In genomic region chr17:10556301-10557005, GRCh38 we compare ENCODE assay signal across 38 cellular contexts. TPM values are rescaled to one million over a fixed set of nuclear protein-coding genes. Genes with fewer than 3 reads are reported as not detected.
A peak's percentile ranks its signal among the peaks of the same experiment; 100 is the strongest.
DNase-seq lines count a peak whose midpoint lies in the region; ATAC-seq, FAIRE-seq and TF ChIP-seq lines count a peak whose summit lies in the region.
"Had no signal": no experiment of that assay in that cellular context is flagged by ENCODE, and none has a peak within 500 bp of the region (broad histone marks: within the 10 kb centered on the region; RNA-seq: fewer than 3 reads in every experiment).

No MANE protein-coding gene starts in this region.

- H3K9me3 ChIP-seq in H1 (ENCODE audit: insufficient read depth in 2 of 2, low read depth in 1 of 2, low read length in 1 of 2) (no peaks in the 10 kb centered on the region), gastrocnemius medialis (no peaks in the 10 kb centered on the region)
- H3K9me3 ChIP-seq: A549, BE2C, left lung had no signal

- H2BK5ac ChIP-seq in H1 (ENCODE audit: low read depth, low read length) = no peak overlapping the region; the same call in 1 of the 2 replicates

- no peaks in the 10 kb centered on the region for H3K79me1 ChIP-seq in H1 (ENCODE audit: low read depth, low read length)

- no peak for TF ChIP-seq RAD21 in H1 (IDR thresholded peaks at IDR 0.05 in 1 of 2, conservative IDR thresholded peaks at IDR 0.05 in 1 of 2; ENCODE audit: low read depth in 2 of 2, low read length in 2 of 2)

- ATAC-seq in gastrocnemius medialis (peak; percentile 29 to 63), HG03139 (IDR thresholded peaks at IDR 0.05; ENCODE audit: unreplicated experiment) (no peak), GM18909 (IDR thresholded peaks at IDR 0.05; ENCODE audit: poor library complexity, unreplicated experiment) (no peak)
- ATAC-seq: activated naive CD8-positive, alpha-beta T cell treated with anti-CD3 and anti-CD28 coated beads, Interleukin-2, amount 50 U/mL, for 24 hours; activated T-cell treated with anti-CD3 and anti-CD28 coated beads, Interleukin-2, amount 50 U/mL, for 4 hours; CD8-positive, alpha-beta T cell; effector memory CD8-positive, alpha-beta T cell; naive thymus-derived CD4-positive, alpha-beta T cell; PC-3; stimulated activated memory B cell treated with anti-CD40 and anti-IgM and Interleukin-4, amounts not matched to agents 10 μg/mL and 1 μg/mL and 100 μg/mL, for 72 hours had no signal

- in situ Hi-C loops in gastrocnemius medialis (cut with MboI; ENCODE audit: low sequenced_read_pairs in 4 of 4) = no loop called here

- POLR2A ChIA-PET in H1 (lab: Charles Lee; ENCODE audit: partially characterized antibody) = no interaction called here

- H3K79me2 ChIP-seq in H1 (ENCODE audit: control insufficient read depth in 1 of 2, insufficient read depth in 2 of 2, low read length in 2 of 2) = no peaks in the 10 kb centered on the region

- no peak overlapping the region for H4K5ac ChIP-seq in H1 (ENCODE audit: insufficient read length, low read depth, low read length)

- H2BK15ac ChIP-seq in H1 (ENCODE audit: low read length) = no peak overlapping the region; the same call in 1 of the 2 replicates

- no peaks in the 10 kb centered on the region for H3K36me3 ChIP-seq in H1 (ENCODE audit: control insufficient read depth in 2 of 4, insufficient read depth in 4 of 4, low read length in 3 of 4)
- H3K36me3 ChIP-seq in gastrocnemius medialis = no peaks in the 10 kb centered on the region
- H3K36me3 ChIP-seq: BE2C, left lung had no signal

- no peak overlapping the region for H3K4me3 Mint-ChIP-seq in HFFc6
- H3K4me3 Mint-ChIP-seq: activated B cell treated with CpG ODN at 0.5 μM for 24 hours; activated naive CD8-positive, alpha-beta T cell treated with anti-CD3 and anti-CD28 coated beads, Interleukin-2, amount 50 U/mL, for 24 hours; activated T-cell treated with anti-CD3 and anti-CD28 coated beads, Interleukin-2, amount 50 U/mL, for 4 hours; CD8-positive, alpha-beta T cell; effector memory CD8-positive, alpha-beta T cell; mesothelial cell of epicardium; naive thymus-derived CD4-positive, alpha-beta T cell; stimulated activated memory B cell treated with anti-CD40 and anti-IgM and Interleukin-4, amounts not matched to agents 10 μg/mL and 1 μg/mL and 100 μg/mL, for 72 hours had no signal

- H3K23ac ChIP-seq in H1 (ENCODE audit: insufficient read length) = no peak overlapping the region

- H3K4me1 Mint-ChIP-seq in HFFc6 (ENCODE audit: low read depth) = no peaks in the 10 kb centered on the region; the same call in 1 of the 2 replicates
- H3K4me1 Mint-ChIP-seq: activated B cell treated with CpG ODN at 0.5 μM for 24 hours; activated naive CD8-positive, alpha-beta T cell treated with anti-CD3 and anti-CD28 coated beads, Interleukin-2, amount 50 U/mL, for 24 hours; mesothelial cell of epicardium; stimulated activated memory B cell treated with anti-CD40 and anti-IgM and Interleukin-4, amounts not matched to agents 10 μg/mL and 1 μg/mL and 100 μg/mL, for 72 hours had no signal

- no peaks in the 10 kb centered on the region for H3K27me3 Mint-ChIP-seq in HFFc6 (ENCODE audit: insufficient read depth)
- H3K27me3 Mint-ChIP-seq: activated B cell treated with CpG ODN at 0.5 μM for 24 hours; stimulated activated memory B cell treated with anti-CD40 and anti-IgM and Interleukin-4, amounts not matched to agents 10 μg/mL and 1 μg/mL and 100 μg/mL, for 72 hours had no signal

- H3K4me2 ChIP-seq in H1 (ENCODE audit: insufficient read depth in 1 of 2, low read depth in 2 of 2, low read length in 2 of 2) = no peak overlapping the region
- H3K4me2 ChIP-seq: A549 had no signal

- TF ChIP-seq POLR2A in H1 (IDR thresholded peaks at IDR 0.05; ENCODE audit: control extremely low read depth in 1 of 2, low read depth in 2 of 2, low read length in 2 of 2) = no peak
- no peak for TF ChIP-seq POLR2A in gastrocnemius medialis (IDR thresholded peaks at IDR 0.05)

- H2BK120ac ChIP-seq in H1 (replicated peaks; ENCODE audit: low read depth, low read length) = no peak overlapping the region

- H3K4me1 ChIP-seq in H1 (replicated peaks in 1 of 4; ENCODE audit: control insufficient read depth in 3 of 4, insufficient read depth in 4 of 4, low read length in 3 of 4) (peaks cover 0 to 2% (median 0%) of the 10 kb centered on the region in 4 experiments; a peak in 2 of 7 replicates), gastrocnemius medialis (peaks cover 0 to 18% of the 10 kb centered on the region in 2 donors)
- H3K4me1 ChIP-seq: A549, BE2C, left lung had no signal

- no peak for FAIRE-seq in H1 (lab: Jason Lieb, UNC)
- FAIRE-seq: A549, GM12892, islet of Langerhans had no signal

- H3K4me3 ChIP-seq in H1 (ENCODE audit: extremely low read depth in 1 of 4, insufficient read depth in 2 of 4, low read depth in 3 of 4, low read length in 4 of 4) (no peak overlapping the region), gastrocnemius medialis (no peak overlapping the region)
- H3K4me3 ChIP-seq: A549, left lung, SK-N-MC had no signal

- no peak overlapping the region for H2AK5ac ChIP-seq in H1 (ENCODE audit: low read depth, low read length)

- no peaks in the 10 kb centered on the region for H4K20me1 ChIP-seq in H1 (replicated peaks in 1 of 2; ENCODE audit: control insufficient read depth in 1 of 2, insufficient read depth in 2 of 2, low read length in 2 of 2)

- DNase-seq in AG20443 (ENCODE audit: low spot score) = peak; percentile 61
- DNase-seq in HFFc6 = no peak
- no peak for DNase-seq in H1 (ENCODE audit: low read depth in 1 of 2, low spot score in 2 of 2)
- no peak for DNase-seq in gastrocnemius medialis
- no peak for DNase-seq in hepatic stellate cell (ENCODE audit: low spot score)
- no peak for DNase-seq in activated effector memory CD4-positive, alpha-beta T cell treated with Interleukin-2 at 50 U/mL for 16 hours
- DNase-seq: activated B cell treated with CpG ODN at 0.5 μM for 24 hours; activated CD4-positive, alpha-beta T cell treated with anti-CD3 and anti-CD28 coated beads, Interleukin-2, amount 50 U/mL, for 1 hour; activated naive CD8-positive, alpha-beta T cell treated with anti-CD3 and anti-CD28 coated beads, Interleukin-2, amount 50 U/mL, for 24 hours; activated T-cell treated with anti-CD3 and anti-CD28 coated beads, Interleukin-2, amount 50 U/mL, for 4 hours; BE2C; CD8-positive, alpha-beta T cell; central memory CD4-positive, alpha-beta T cell; effector memory CD8-positive, alpha-beta T cell; Karpas-422; left lung; MV-4-11; naive thymus-derived CD4-positive, alpha-beta T cell; NCI-H1436; NCI-H2081 treated with DMSO at 0.1 percent for 48 hours; NCI-H2227 treated with DMSO at 0.1 percent for 48 hours; NCI-H526; NK-92 treated with Interleukin-12 subunit alpha and Interleukin-12 subunit beta, amount 100 ng/mL, for 24 hours; occipital lobe; PC-3 had no signal

- TF ChIP-seq EP300 in H1 (IDR thresholded peaks at IDR 0.05; ENCODE audit: borderline replicate concordance in 1 of 2, low read depth in 2 of 2, low read length in 2 of 2) = no peak

- H4K91ac ChIP-seq in H1 (replicated peaks; ENCODE audit: insufficient read length, low read length) = no peak overlapping the region

- TF ChIP-seq CTCF in HFFc6 (IDR thresholded peaks at IDR 0.05) (no peak), H1 (IDR thresholded peaks at IDR 0.05; ENCODE audit: control extremely low read depth in 1 of 3, insufficient read depth in 1 of 3, low read depth in 1 of 3, low read length in 3 of 3) (no peak), gastrocnemius medialis (IDR thresholded peaks at IDR 0.05 in 4 of 5, conservative IDR thresholded peaks at IDR 0.05 in 1 of 5) (no peak)

- CTCF ChIA-PET in H1 (lab: Charles Lee; ENCODE audit: partially characterized antibody) = interaction anchor here (0.7 to 1.1 kb wide), 3 partner anchors 9 to 58 kb away, joined by 3 read pairs; no protein-coding TSS in a partner anchor

- no peak overlapping the region for H3K18ac ChIP-seq in H1 (ENCODE audit: extremely low read depth, low read length)

- no peaks in the 10 kb centered on the region for H3K36me3 Mint-ChIP-seq in HFFc6 (ENCODE audit: low read depth)
- H3K36me3 Mint-ChIP-seq: CD8-positive, alpha-beta T cell; mesothelial cell of epicardium; naive thymus-derived CD4-positive, alpha-beta T cell; stimulated activated memory B cell treated with anti-CD40 and anti-IgM and Interleukin-4, amounts not matched to agents 10 μg/mL and 1 μg/mL and 100 μg/mL, for 72 hours had no signal

- H2BK20ac ChIP-seq in H1 (ENCODE audit: low read length) = 0 out of 2 replicates have a peak overlapping the region, but pooled peaks have one; percentile 13

- 89% methylated on average over 5 of the region's 5 CpGs; no CpG with 5 or more reads in 1 of the 2 experiments for WGBS in H1 (ENCODE audit: extremely low coverage in 1 of 2, insufficient coverage in 1 of 2, insufficient read length in 1 of 2, insufficient replicate concordance in 2 of 2, low coverage in 1 of 2, low lambda C conversion rate in 2 of 2, missing lambda C conversion rate in 1 of 2), 2 experiments

- no peak overlapping the region for H3K9ac ChIP-seq in H1 (replicated peaks in 1 of 4; ENCODE audit: extremely low read depth in 1 of 4, low read depth in 3 of 4, low read length in 3 of 4)

- no peak overlapping the region for H3K56ac ChIP-seq in H1 (replicated peaks; ENCODE audit: insufficient read length, low read depth, low read length)

- H3K9me3 Mint-ChIP-seq in HFFc6 = peaks cover 5% of the 10 kb centered on the region; the same call in 1 of the 2 replicates
- H3K9me3 Mint-ChIP-seq: activated naive CD8-positive, alpha-beta T cell treated with anti-CD3 and anti-CD28 coated beads, Interleukin-2, amount 50 U/mL, for 24 hours; activated T-cell treated with anti-CD3 and anti-CD28 coated beads, Interleukin-2, amount 50 U/mL, for 4 hours; CD8-positive, alpha-beta T cell; effector memory CD8-positive, alpha-beta T cell; mesothelial cell of epicardium had no signal

- H3K27ac Mint-ChIP-seq in HFFc6 = peak overlapping the region; percentile 17; the same call in 1 of the 2 replicates
- H3K27ac Mint-ChIP-seq: activated B cell treated with CpG ODN at 0.5 μM for 24 hours; activated naive CD8-positive, alpha-beta T cell treated with anti-CD3 and anti-CD28 coated beads, Interleukin-2, amount 50 U/mL, for 24 hours; CD8-positive, alpha-beta T cell; effector memory CD8-positive, alpha-beta T cell; mesothelial cell of epicardium; naive thymus-derived CD4-positive, alpha-beta T cell; stimulated activated memory B cell treated with anti-CD40 and anti-IgM and Interleukin-4, amounts not matched to agents 10 μg/mL and 1 μg/mL and 100 μg/mL, for 72 hours had no signal

- intact Hi-C loops in gastrocnemius medialis (cut with DNase I; ENCODE audit: low total_unique reads) = no loop called here

- peak overlapping the region; percentile 33; the same call in 1 of the 2 replicates for H2AFZ ChIP-seq in H1 (ENCODE audit: low read length)

- H4K8ac ChIP-seq in H1 (ENCODE audit: extremely low read depth, insufficient read depth, low read length) = no peak overlapping the region; the same call in 1 of the 2 replicates

- no peak overlapping the region for H2BK12ac ChIP-seq in H1 (ENCODE audit: low read depth, low read length)

- H3K27me3 ChIP-seq in H1 (replicated peaks in 1 of 4; ENCODE audit: control insufficient read depth in 3 of 4, extremely low read depth in 1 of 4, insufficient read depth in 3 of 4, low read length in 3 of 4) (no peaks in the 10 kb centered on the region), gastrocnemius medialis (no peaks in the 10 kb centered on the region)
- H3K27me3 ChIP-seq: BE2C, left lung had no signal

- H3K27ac ChIP-seq in H1 (ENCODE audit: low read depth, low read length) (no peak overlapping the region), gastrocnemius medialis (peak overlapping the region in 2 of 4 donors; percentile 56 to 61)
- H3K27ac ChIP-seq: A549, left lung, SK-N-MC had no signal

- H3K4ac ChIP-seq in H1 (replicated peaks; ENCODE audit: insufficient read length, low read depth, low read length) = peak overlapping the region; percentile 57

- no peaks in the 10 kb centered on the region for H3K23me2 ChIP-seq in H1 (ENCODE audit: low read depth, low read length)

- H3K14ac ChIP-seq in H1 (ENCODE audit: insufficient read length) = no peak overlapping the region

RNA-seq across cellular contexts. Expression of gene MYH2, which starts 7.0 kb away (rescaled TPM):
- under 1 TPM in 1 of 6 experiments, not detected in 5; 0.14 TPM for total RNA-seq in HFFc6 (2021; fragmentation: NEBNext Ultra II Directional; extraction: Animal tissue kit (Norgen Biotek cat#: 25700))
- 9.0 and 9.5 TPM in 2 replicates for total RNA-seq in H1 (2021; fragmentation: NEBNext Ultra II Directional; extraction: Animal tissue kit (Norgen Biotek cat#: 25700))
- 1.0 and 2.7 TPM in 2 replicates for polyA plus RNA-seq in H1 (2011; rRNA removed)
- polyA plus RNA-seq in H1 (2011; cell fraction: cytosol; rRNA removed) = 1.7 TPM
- polyA plus RNA-seq in H1 (2011; cell fraction: nucleus; rRNA removed) = 3.5 TPM
- polyA plus RNA-seq in H1 (2012, experiment 1 of 2) = 2.9 to 3.8 TPM (median 3.4 TPM) in 4 replicates
- polyA plus RNA-seq in H1 (2012, experiment 2 of 2) = 0.16 TPM
- 4.9 TPM for polyA plus RNA-seq in H1 (2013, experiment 1 of 2)
- 4.7 TPM for polyA plus RNA-seq in H1 (2013, experiment 2 of 2)
- polyA minus RNA-seq in H1 (2011; rRNA and poly(A)+ RNA removed) = 3.4 and 5.2 TPM in 2 replicates
- 3.8 TPM for polyA minus RNA-seq in H1 (2011; cell fraction: cytosol; rRNA and poly(A)+ RNA removed)
- 3.0 TPM for polyA minus RNA-seq in H1 (2011; cell fraction: nucleus; rRNA and poly(A)+ RNA removed)
- total RNA-seq in gastrocnemius medialis = 1,000 to 10,000 TPM in 1 of 4 donors, 100 to 1,000 TPM in 2, 10 to 100 TPM in 1; 77.8 to 4,245 (median 724) TPM
- total RNA-seq: activated B cell treated with CpG ODN at 0.5 μM for 24 hours; activated T-cell treated with anti-CD3 and anti-CD28 coated beads, Interleukin-2, amount 50 U/mL, for 4 hours; CD8-positive, alpha-beta T cell; epithelial cell of proximal tubule; mesothelial cell of epicardium; naive thymus-derived CD4-positive, alpha-beta T cell; PC-3; pulmonary artery endothelial cell; T-helper 1 cell treated with Interleukin-12 subunit alpha and Interleukin-12 subunit beta and Interleukin-4 antibody, amounts not matched to agents 30 ng/mL and 1 ng/mL, for 36 hours had no signal
- polyA plus RNA-seq: A549; naive thymus-derived CD4-positive, alpha-beta T cell had no signal

RNA-seq across cellular contexts. Expression of gene MYH1, which starts 38.1 kb away (rescaled TPM):
- total RNA-seq in HFFc6 (2021; fragmentation: NEBNext Ultra II Directional; extraction: Animal tissue kit (Norgen Biotek cat#: 25700)) = not detected
- 0.06 TPM in 1 of 2 replicates, not detected in the other for total RNA-seq in H1 (2021; fragmentation: NEBNext Ultra II Directional; extraction: Animal tissue kit (Norgen Biotek cat#: 25700))
- not detected in 2 replicates for polyA plus RNA-seq in H1 (2011; rRNA removed)
- 0.01 TPM for polyA plus RNA-seq in H1 (2011; cell fraction: cytosol; rRNA removed)
- polyA plus RNA-seq in H1 (2011; cell fraction: nucleus; rRNA removed) = not detected
- 0.04 TPM in 1 of 4 replicates, not detected in the others for polyA plus RNA-seq in H1 (2012, experiment 1 of 2)
- not detected for polyA plus RNA-seq in H1 (2012, experiment 2 of 2)
- polyA plus RNA-seq in H1 (2013, experiment 1 of 2) = 0.02 TPM
- 0.02 TPM for polyA plus RNA-seq in H1 (2013, experiment 2 of 2)
- polyA minus RNA-seq in H1 (2011; rRNA and poly(A)+ RNA removed) = not detected in 2 replicates
- not detected for polyA minus RNA-seq in H1 (2011; cell fraction: cytosol; rRNA and poly(A)+ RNA removed)
- polyA minus RNA-seq in H1 (2011; cell fraction: nucleus; rRNA and poly(A)+ RNA removed) = not detected
- 1,000 to 10,000 TPM; 1,190 to 2,066 (median 1,615) TPM for total RNA-seq in gastrocnemius medialis
- total RNA-seq: activated B cell treated with CpG ODN at 0.5 μM for 24 hours; activated T-cell treated with anti-CD3 and anti-CD28 coated beads, Interleukin-2, amount 50 U/mL, for 4 hours; CD8-positive, alpha-beta T cell; epithelial cell of proximal tubule; mesothelial cell of epicardium; naive thymus-derived CD4-positive, alpha-beta T cell; occipital lobe; PC-3; pulmonary artery endothelial cell; T-helper 1 cell treated with Interleukin-12 subunit alpha and Interleukin-12 subunit beta and Interleukin-4 antibody, amounts not matched to agents 30 ng/mL and 1 ng/mL, for 36 hours; temporal lobe had no signal
- polyA plus RNA-seq: A549; naive thymus-derived CD4-positive, alpha-beta T cell; urinary bladder had no signal

Comparison
In these comparisons a context has a peak if more than half of its experiments do, and no peak if none do; other contexts are left out.
1. ATAC-seq: peak in gastrocnemius medialis (2 of 2); none in HG03139 (single experiment) and GM18909 (single experiment).
2. RNA of gene MYH1, which starts 38.1 kb away (total RNA-seq): 1,190 to 2,066 TPM in gastrocnemius medialis; 0.06 TPM in H1 and not detected in HFFc6; every median in the first group is over 1,000 times any median in the second.